ENCODE assay signal across 20 cellular contexts in the genomic region with DNA sequence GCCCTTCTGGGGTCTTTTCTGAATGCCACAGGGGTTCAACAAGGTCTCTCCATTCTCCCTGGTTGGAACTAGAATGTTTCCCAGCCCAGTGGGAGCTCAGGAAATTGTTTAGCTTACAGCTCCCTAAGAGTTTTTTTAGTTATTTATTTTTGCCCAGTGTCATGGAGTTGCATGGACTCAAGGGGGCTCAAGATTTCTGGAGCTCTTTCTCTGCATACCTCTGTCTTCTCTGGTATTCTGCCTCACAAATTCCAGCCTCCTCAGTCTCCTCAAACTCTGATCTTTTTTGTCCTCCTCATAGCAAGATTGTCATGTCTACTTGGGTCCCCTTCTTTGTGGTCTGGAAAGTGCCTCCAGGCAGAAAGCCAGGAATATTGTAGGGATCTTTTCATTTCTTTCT.
"Had no signal": no experiment of that assay in that cellular context is flagged by ENCODE, and none has a peak within 500 bp of the region (broad histone marks: within the 10 kb centered on the region; RNA-seq: fewer than 3 reads in every experiment).

No MANE protein-coding gene starts in this region.

- H3K4me3 Mint-ChIP-seq: activated CD4-positive, alpha-beta memory T cell treated with anti-CD3 and anti-CD28 coated beads for 36 hours; activated CD4-positive, alpha-beta T cell treated with anti-CD3 and anti-CD28 coated beads for 36 hours; activated T-cell treated with anti-CD3 and anti-CD28 coated beads, Interleukin-2, amount 50 U/mL, for 24 hours; central memory CD8-positive, alpha-beta T cell; nephron; stimulated activated naive CD8-positive, alpha-beta T cell treated with anti-CD3 and anti-CD28 coated beads, Interleukin-15, Interleukin-2, amounts not matched to agents 100 ng/mL and 50 ng/mL, for 24 hours had no signal

- H3K4me1 ChIP-seq: esophagus squamous epithelium, psoas muscle, upper lobe of right lung had no signal

- H3K4me2 ChIP-seq: smooth muscle cell had no signal

- H3K4me1 Mint-ChIP-seq: activated CD4-positive, alpha-beta T cell treated with anti-CD3 and anti-CD28 coated beads for 36 hours; central memory CD8-positive, alpha-beta T cell; nephron had no signal

- H3K27ac ChIP-seq: body of pancreas, esophagus squamous epithelium, psoas muscle, right lobe of liver, upper lobe of right lung, WERI-Rb-1 had no signal

- H3K36me3 Mint-ChIP-seq: activated CD4-positive, alpha-beta memory T cell treated with anti-CD3 and anti-CD28 coated beads for 36 hours; activated naive CD4-positive, alpha-beta T cell treated with anti-CD3 and anti-CD28 coated beads, Interleukin-2, amount 50 U/mL, for 72 hours had no signal

- H3K36me3 ChIP-seq: esophagus squamous epithelium, right lobe of liver, upper lobe of right lung, WERI-Rb-1 had no signal

- ATAC-seq: activated CD4-positive, alpha-beta T cell treated with anti-CD3 and anti-CD28 coated beads for 36 hours; activated naive CD4-positive, alpha-beta T cell treated with anti-CD3 and anti-CD28 coated beads, Interleukin-2, amount 50 U/mL, for 72 hours; body of pancreas; psoas muscle; right lobe of liver; upper lobe of right lung had no signal

- H3K27me3 Mint-ChIP-seq: activated T-cell treated with anti-CD3 and anti-CD28 coated beads, Interleukin-2, amount 50 U/mL, for 24 hours; central memory CD8-positive, alpha-beta T cell; stimulated activated naive CD8-positive, alpha-beta T cell treated with anti-CD3 and anti-CD28 coated beads, Interleukin-15, Interleukin-2, amounts not matched to agents 100 ng/mL and 50 ng/mL, for 24 hours had no signal

- DNase-seq: activated CD4-positive, alpha-beta memory T cell treated with anti-CD3 and anti-CD28 coated beads for 36 hours; activated CD4-positive, alpha-beta T cell treated with anti-CD3 and anti-CD28 coated beads for 36 hours; activated effector memory CD4-positive, alpha-beta T cell treated with anti-CD3 and anti-CD28 coated beads, Interleukin-2, amount 50 U/mL, for 16 hours; activated T-cell treated with anti-CD3 and anti-CD28 coated beads, Interleukin-2, amount 50 U/mL, for 24 hours; body of pancreas; cortex of kidney; effector CD4-positive, alpha-beta T cell; esophagus squamous epithelium; foreskin fibroblast; hippocampal formation; mesenchymal stem cell; psoas muscle; right lobe of liver; upper lobe of right lung; WERI-Rb-1 had no signal

- H3K9me3 ChIP-seq: body of pancreas, esophagus squamous epithelium, psoas muscle, right lobe of liver, upper lobe of right lung had no signal

- H3K9me3 Mint-ChIP-seq: activated CD4-positive, alpha-beta memory T cell treated with anti-CD3 and anti-CD28 coated beads for 36 hours; activated naive CD4-positive, alpha-beta T cell treated with anti-CD3 and anti-CD28 coated beads, Interleukin-2, amount 50 U/mL, for 72 hours; activated T-cell treated with anti-CD3 and anti-CD28 coated beads, Interleukin-2, amount 50 U/mL, for 24 hours; central memory CD8-positive, alpha-beta T cell; nephron; stimulated activated naive CD8-positive, alpha-beta T cell treated with anti-CD3 and anti-CD28 coated beads, Interleukin-15, Interleukin-2, amounts not matched to agents 100 ng/mL and 50 ng/mL, for 24 hours had no signal

- H3K27ac Mint-ChIP-seq: activated CD4-positive, alpha-beta memory T cell treated with anti-CD3 and anti-CD28 coated beads for 36 hours; activated CD4-positive, alpha-beta T cell treated with anti-CD3 and anti-CD28 coated beads for 36 hours; activated naive CD4-positive, alpha-beta T cell treated with anti-CD3 and anti-CD28 coated beads, Interleukin-2, amount 50 U/mL, for 72 hours; activated T-cell treated with anti-CD3 and anti-CD28 coated beads, Interleukin-2, amount 50 U/mL, for 24 hours; nephron; stimulated activated naive CD8-positive, alpha-beta T cell treated with anti-CD3 and anti-CD28 coated beads, Interleukin-15, Interleukin-2, amounts not matched to agents 100 ng/mL and 50 ng/mL, for 24 hours had no signal

- H3K4me3 ChIP-seq: body of pancreas, esophagus squamous epithelium, psoas muscle, right lobe of liver, smooth muscle cell, upper lobe of right lung had no signal

- H3K27me3 ChIP-seq: body of pancreas, esophagus squamous epithelium, right lobe of liver, upper lobe of right lung had no signal
